In the genomic region with DNA sequence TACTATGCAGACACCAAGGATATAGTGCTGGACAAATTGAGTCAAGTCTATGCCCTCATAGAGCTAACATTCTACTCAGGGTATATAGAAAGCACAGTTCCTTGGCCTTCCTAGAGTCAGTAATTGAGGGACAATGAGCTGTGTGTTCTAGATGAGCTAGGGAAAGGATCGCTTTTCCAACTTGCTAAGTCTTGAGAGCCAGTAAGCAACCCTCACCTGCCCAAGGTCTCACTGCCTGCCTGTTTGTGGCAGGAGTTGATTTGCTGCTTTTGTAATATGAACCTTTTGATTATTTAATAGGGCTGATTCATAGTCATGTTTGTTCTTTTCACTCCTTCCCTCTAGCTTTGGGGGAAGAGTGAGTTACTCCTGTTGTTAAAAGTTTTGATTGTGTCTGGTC, we compare ENCODE assay signal across 10 cellular contexts. TPM values are rescaled to one million over a fixed set of nuclear protein-coding genes. Genes with fewer than 3 reads are reported as not detected.
A peak's percentile ranks its signal among the peaks of the same experiment; 100 is the strongest.
DNase-seq lines count a peak whose midpoint lies in the region; ATAC-seq and TF ChIP-seq lines count a peak whose summit lies in the region.
"Had no signal": no experiment of that assay in that cellular context is flagged by ENCODE, and none has a peak within 500 bp of the region (broad histone marks: within the 10 kb centered on the region; RNA-seq: fewer than 3 reads in every experiment).

No MANE protein-coding gene starts in this region.

- CTCF ChIA-PET in HCT116 (lab: Charles Lee): no interaction called here

- peak overlapping the region; percentile 20 for H3K27ac Mint-ChIP-seq in dendritic cell treated with granulocyte-macrophage colony-stimulating factor and Interleukin-4, amounts not matched to agents 40 ng/mL and 50 ng/mL, for 4 days

- peaks cover 100% of the 10 kb centered on the region for H3K79me2 ChIP-seq in HCT116 (ENCODE audit: insufficient read depth, low read length)

- 70 to 87% (median 81%) methylated on average over 1 of the region's 1 CpG for WGBS in psoas muscle, 3 donors
- WGBS in thyroid gland, 2 donors: 90 to 100% methylated on average over 1 of the region's 1 CpG

- BruUV-seq in HCT116 (replicated peaks; lab: Mats Ljungman, UMichigan): no TSS peak

- no peaks in the 10 kb centered on the region for H3K27me3 Mint-ChIP-seq in dendritic cell treated with granulocyte-macrophage colony-stimulating factor and Interleukin-4, amounts not matched to agents 40 ng/mL and 50 ng/mL, for 4 days

- H3K9me2 ChIP-seq in HCT116 (ENCODE audit: insufficient read depth): no peaks in the 10 kb centered on the region

- no peak overlapping the region for H3K4me3 Mint-ChIP-seq in dendritic cell treated with granulocyte-macrophage colony-stimulating factor and Interleukin-4, amounts not matched to agents 40 ng/mL and 50 ng/mL, for 4 days

- peaks cover 75% of the 10 kb centered on the region for H3K36me3 Mint-ChIP-seq in dendritic cell treated with granulocyte-macrophage colony-stimulating factor and Interleukin-4, amounts not matched to agents 40 ng/mL and 50 ng/mL, for 4 days (ENCODE audit: low read depth)

- no peak overlapping the region for H2AFZ ChIP-seq in HCT116 (ENCODE audit: low read depth, low read length, poor library complexity, severe bottlenecking)

- H3K9me3 ChIP-seq in HCT116 (ENCODE audit: control insufficient read depth in 1 of 2, insufficient read depth in 1 of 2, low read depth in 1 of 2, low read length in 2 of 2) (no peaks in the 10 kb centered on the region), psoas muscle (no peaks in the 10 kb centered on the region), colonic mucosa (no peaks in the 10 kb centered on the region), thyroid gland (no peaks in the 10 kb centered on the region)
- H3K9me3 ChIP-seq: Peyer's patch had no signal

- POLR2A ChIA-PET in HCT116 (lab: Charles Lee): no interaction called here

- H4K20me1 ChIP-seq in HCT116 (ENCODE audit: insufficient read depth): peaks cover 47% of the 10 kb centered on the region; the same call in 1 of the 2 replicates

- H3K27ac ChIP-seq in HCT116 (ENCODE audit: low read depth, low read length): peak overlapping the region; percentile 34
- H3K27ac ChIP-seq in psoas muscle: peak overlapping the region; percentile 71
- no peak overlapping the region for H3K27ac ChIP-seq in colonic mucosa
- H3K27ac ChIP-seq in thyroid gland: no peak overlapping the region
- H3K27ac ChIP-seq: Peyer's patch had no signal

- H3K4me3 ChIP-seq in HCT116 (replicated peaks in 1 of 2; ENCODE audit: low read depth in 1 of 2, low read length in 2 of 2) (no peak overlapping the region), psoas muscle (no peak overlapping the region), colonic mucosa (no peak overlapping the region), thyroid gland (replicated peaks in 1 of 3) (no peak overlapping the region)
- H3K4me3 ChIP-seq: Peyer's patch had no signal

- H3K4me1 Mint-ChIP-seq in dendritic cell treated with granulocyte-macrophage colony-stimulating factor and Interleukin-4, amounts not matched to agents 40 ng/mL and 50 ng/mL, for 4 days (ENCODE audit: low read depth): peaks cover 64% of the 10 kb centered on the region

- H3K36me3 ChIP-seq in HCT116 (ENCODE audit: control insufficient read depth in 1 of 2, insufficient read depth in 2 of 2, low read length in 2 of 2) (peaks cover 17 to 35% of the 10 kb centered on the region in 2 experiments; a peak in 3 of 4 replicates), psoas muscle (ENCODE audit: insufficient read depth in 1 of 2, low read depth in 1 of 2) (peaks cover 4 to 64% of the 10 kb centered on the region in 2 donors), colonic mucosa (no peaks in the 10 kb centered on the region), thyroid gland (no peaks in the 10 kb centered on the region)

- peak overlapping the region; percentile 16 for H3K4me2 ChIP-seq in HCT116 (ENCODE audit: low read length)

- peak; percentile 31 for DNase-seq in HCT116 (ENCODE audit: low read depth, low spot score)
- DNase-seq in NCI-H510A (lab: John Stamatoyannopoulos, UW): peak; percentile 23
- DNase-seq in psoas muscle: no peak
- no peak for DNase-seq in colonic mucosa
- no peak for DNase-seq in GM13976 (ENCODE audit: low spot score)
- DNase-seq in thyroid gland: no peak
- DNase-seq: NCI-H1417 treated with DMSO at 0.1 percent for 48 hours, Peyer's patch had no signal

- in situ Hi-C loops in GM13976 (cut with MboI; ENCODE audit: low sequenced_read_pairs, unreplicated experiment): no loop called here

- RAD21 ChIA-PET in HCT116 (lab: Charles Lee; ENCODE audit: low non-redundant PET in 1 of 2, low total read pairs in 2 of 2, uncharacterized antibody in 2 of 2, unreplicated experiment in 2 of 2): no interaction called here

- H3K27me3 ChIP-seq in HCT116 (ENCODE audit: insufficient read depth, low read length) (no peaks in the 10 kb centered on the region), psoas muscle (ENCODE audit: insufficient read depth in 3 of 3, low read length in 2 of 3) (no peaks in the 10 kb centered on the region), colonic mucosa (no peaks in the 10 kb centered on the region), thyroid gland (no peaks in the 10 kb centered on the region)
- H3K27me3 ChIP-seq: Peyer's patch had no signal

- ATAC-seq in HCT116: peak; percentile 66
- ATAC-seq in psoas muscle: peak; percentile 66 to 83 (median 75)
- no peak for ATAC-seq in HG03045 (IDR thresholded peaks at IDR 0.05; ENCODE audit: unreplicated experiment)

- H3K9me3 Mint-ChIP-seq in dendritic cell treated with granulocyte-macrophage colony-stimulating factor and Interleukin-4, amounts not matched to agents 40 ng/mL and 50 ng/mL, for 4 days: no peaks in the 10 kb centered on the region

- H3K4me1 ChIP-seq in HCT116 (ENCODE audit: control insufficient read depth in 1 of 2, insufficient read depth in 2 of 2, low read length in 2 of 2) (peaks cover 27 to 64% of the 10 kb centered on the region in 2 experiments), psoas muscle (peaks cover 47% of the 10 kb centered on the region), colonic mucosa (no peaks in the 10 kb centered on the region), thyroid gland (peaks cover 8 to 11% of the 10 kb centered on the region in 2 donors)

- TF ChIP-seq CTCF in HCT116 (IDR thresholded peaks at IDR 0.05 in 2 of 3, conservative IDR thresholded peaks at IDR 0.05 in 1 of 3; ENCODE audit: borderline replicate concordance in 1 of 3, insufficient read depth in 1 of 3, low read depth in 2 of 3, low read length in 2 of 3) (no peak), psoas muscle (IDR thresholded peaks at IDR 0.05) (no peak), colonic mucosa (IDR thresholded peaks at IDR 0.05) (no peak), GM13976 (IDR thresholded peaks at IDR 0.05; ENCODE audit: borderline replicate concordance, control extremely low read depth, extremely low read depth, insufficient read depth, missing control alignments) (no peak), thyroid gland (IDR thresholded peaks at IDR 0.05) (no peak)

- H3K9ac ChIP-seq in HCT116 (ENCODE audit: low read length) (no peak overlapping the region), colonic mucosa (ENCODE audit: low read depth in 2 of 2, low read length in 2 of 2) (no peak overlapping the region)

- no peak for TF ChIP-seq RAD21 in HCT116 (IDR thresholded peaks at IDR 0.05; ENCODE audit: low read depth)

- intact Hi-C loops in HCT116 (cut with micrococcal nuclease): no loop called here
- intact Hi-C loops in dendritic cell treated with granulocyte-macrophage colony-stimulating factor and Interleukin-4, amounts not matched to agents 40 ng/mL and 50 ng/mL, for 4 days (cut with micrococcal nuclease): no loop called here
- intact Hi-C loops in psoas muscle (cut with DNase I): no loop called here
- intact Hi-C loops in colonic mucosa (cut with DNase I): no loop called here
- intact Hi-C loops in thyroid gland (cut with DNase I): no loop called here

- TF ChIP-seq POLR2A in HCT116 (IDR thresholded peaks at IDR 0.05; ENCODE audit: borderline replicate concordance, extremely low read depth, insufficient read depth, insufficient read length): no peak
- no peak for TF ChIP-seq POLR2A in thyroid gland (IDR thresholded peaks at IDR 0.05)

TF ChIP-seq in HCT116, 20 proteins besides CTCF, POLR2A, EP300 and RAD21:
- TF ChIP-seq FOSL1 (IDR thresholded peaks at IDR 0.05; ENCODE audit: low read depth) (peak; percentile 48; the same call in 1 of the 2 replicates), JUND (IDR thresholded peaks at IDR 0.05) (no peak; the same call in 1 of the 2 replicates), ZFX (IDR thresholded peaks at IDR 0.05) (no peak), SP1 (IDR thresholded peaks at IDR 0.05; ENCODE audit: low read depth) (peak; percentile 31)
TF ChIP-seq in HCT116: peak in this region for 2.

RNA-seq across cellular contexts. Expression of gene DDX42, which starts 6.5 kb away (rescaled TPM):
- 174 TPM for total RNA-seq in HCT116 (2021; ENCODE audit: unreplicated experiment)
- 87.7 and 103 TPM in 2 replicates for polyA plus RNA-seq in HCT116 (2012)
- 10 to 100 TPM; 47.4 to 91.0 (median 73.9) TPM for total RNA-seq in psoas muscle
- polyA plus RNA-seq in psoas muscle: 10 to 100 TPM; 46.3 to 56.0 (median 55.8) TPM
- 10 to 100 TPM; 71.1 to 74.5 TPM for total RNA-seq in colonic mucosa
- 100 to 1,000 TPM in 1 of 4 donors, 10 to 100 TPM in 3; 76.3 to 138 (median 89.1) TPM for total RNA-seq in thyroid gland

RNA-seq across cellular contexts. Expression of gene CCDC47, which starts 7.1 kb away (rescaled TPM):
- total RNA-seq in HCT116 (2021; ENCODE audit: unreplicated experiment) (117 TPM), psoas muscle (100 to 1,000 TPM in 3 of 4 donors, 10 to 100 TPM in 1; 67.4 to 138 (median 114) TPM), colonic mucosa (100 to 1,000 TPM; 128 to 145 TPM), thyroid gland (100 to 1,000 TPM in 1 of 4 donors, 10 to 100 TPM in 3; 69.4 to 120 (median 85.1) TPM)
- 92.3 and 108 TPM in 2 replicates for polyA plus RNA-seq in HCT116 (2012)
- 100 to 1,000 TPM in 2 of 3 donors, 10 to 100 TPM in 1; 61.7 to 137 (median 125) TPM for polyA plus RNA-seq in psoas muscle

RNA-seq across cellular contexts. Expression of gene STRADA, which starts 38.9 kb away (rescaled TPM):
- 38.0 TPM for total RNA-seq in HCT116 (2021; ENCODE audit: unreplicated experiment)
- 31.2 and 32.8 TPM in 2 replicates for polyA plus RNA-seq in HCT116 (2012)
- total RNA-seq in psoas muscle: 10 to 100 TPM in 1 of 4 donors, 1 to 10 TPM in 3; 6.7 to 14.9 (median 8.3) TPM
- polyA plus RNA-seq in psoas muscle: 10 to 100 TPM in 2 of 3 donors, 1 to 10 TPM in 1; 8.8 to 14.6 (median 12.5) TPM
- total RNA-seq in colonic mucosa: 10 to 100 TPM; 15.6 to 19.9 TPM
- total RNA-seq in thyroid gland: 10 to 100 TPM; 28.6 to 44.6 (median 32.2) TPM

RNA-seq across cellular contexts. Expression of gene PSMC5, which starts 46.7 kb away (rescaled TPM):
- total RNA-seq in HCT116 (2021; ENCODE audit: unreplicated experiment): 193 TPM
- polyA plus RNA-seq in HCT116 (2012): 205 and 235 TPM in 2 replicates
- total RNA-seq in psoas muscle: 100 to 1,000 TPM; 147 to 224 (median 176) TPM
- 100 to 1,000 TPM; 269 to 380 (median 341) TPM for polyA plus RNA-seq in psoas muscle
- 100 to 1,000 TPM in 1 of 2 donors, 10 to 100 TPM in 1; 86.1 to 138 TPM for total RNA-seq in colonic mucosa
- 10 to 100 TPM; 79.1 to 98.3 (median 86.4) TPM for total RNA-seq in thyroid gland

RNA-seq across cellular contexts. Expression of gene FTSJ3, which starts 47.0 kb away (rescaled TPM):
- total RNA-seq in HCT116 (2021; ENCODE audit: unreplicated experiment): 70.9 TPM
- 35.8 and 40.6 TPM in 2 replicates for polyA plus RNA-seq in HCT116 (2012)
- 10 to 100 TPM; 20.1 to 26.2 (median 24.8) TPM for total RNA-seq in psoas muscle
- polyA plus RNA-seq in psoas muscle: 10 to 100 TPM; 14.4 to 41.9 (median 41.0) TPM
- 10 to 100 TPM; 25.4 to 44.6 TPM for total RNA-seq in colonic mucosa
- 10 to 100 TPM; 37.8 to 64.7 (median 47.2) TPM for total RNA-seq in thyroid gland

Comparison
In these comparisons a context has a peak if more than half of its experiments do, and no peak if none do; other contexts are left out.
1. DNase-seq: peak in HCT116 (single experiment) and NCI-H510A (single experiment); none in psoas muscle (0 of 2), colonic mucosa (single experiment), GM13976 (single experiment) and thyroid gland (0 of 2).
2. H3K27ac ChIP-seq: peak in HCT116 (single experiment) and psoas muscle (single experiment); none in colonic mucosa (single experiment) and thyroid gland (0 of 3).